In genomic region chr15:65085990-65086679, GRCh38 we compare ENCODE assay signal across 1 cellular context.
TF ChIP-seq lines count a peak whose summit lies in the region.

No MANE protein-coding gene starts in this region.

TF ChIP-seq in H1, 55 proteins besides CTCF, POLR2A, EP300 and RAD21:
- TF ChIP-seq SUZ12 (IDR thresholded peaks at IDR 0.05; ENCODE audit: low read length) (no peak), ATF3 (IDR thresholded peaks at IDR 0.05; ENCODE audit: insufficient read depth, low read depth, low read length) (no peak)
